In the genomic region with DNA sequence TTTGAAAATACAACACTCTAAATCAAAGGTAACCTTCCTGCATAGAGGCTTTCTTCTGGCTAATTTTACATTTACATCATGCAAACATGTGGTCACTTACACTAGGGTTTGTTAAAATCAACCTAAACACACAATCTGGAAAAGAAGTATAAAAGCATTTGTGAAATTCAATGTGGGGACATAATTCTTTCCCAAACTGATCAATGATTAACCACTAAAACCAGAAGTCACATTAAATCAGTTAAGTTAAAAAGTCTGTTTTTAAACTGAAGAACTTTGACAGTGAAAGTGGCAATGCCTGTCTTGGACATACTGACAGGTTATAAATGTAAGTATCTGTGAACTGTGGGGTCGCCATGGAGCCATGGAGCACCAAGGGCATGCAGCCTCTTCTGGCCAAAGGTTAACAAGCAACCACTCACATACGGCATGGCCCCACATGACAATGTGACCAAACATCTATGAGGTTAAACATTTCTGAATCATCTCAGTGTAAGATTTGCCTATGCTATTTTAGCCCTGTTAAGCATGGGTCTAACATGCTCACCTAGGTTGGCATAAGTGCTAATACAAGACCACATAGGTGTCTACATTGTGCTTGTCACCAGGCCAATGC, we compare ENCODE assay signal across 31 cellular contexts.
DNase-seq lines count a peak whose midpoint lies in the region; ATAC-seq, FAIRE-seq and TF ChIP-seq lines count a peak whose summit lies in the region.
"Had no signal": no experiment of that assay in that cellular context is flagged by ENCODE, and none has a peak within 500 bp of the region (broad histone marks: within the 10 kb centered on the region; RNA-seq: fewer than 3 reads in every experiment).

No MANE protein-coding gene starts in this region.

- DNase-seq in GM12865 (ENCODE audit: low read depth) = peak; percentile 8
- DNase-seq in RCC 7860 (ENCODE audit: low spot score) = peak; percentile 24
- peak; percentile 55 for DNase-seq in left lobe of liver (ENCODE audit: low spot score)
- no peak for DNase-seq in CD14-positive monocyte (ENCODE audit: low spot score)
- no peak for DNase-seq in MM.1S
- DNase-seq in NCI-H2107 (lab: John Stamatoyannopoulos, UW) = no peak
- DNase-seq: activated B cell treated with CpG ODN at 0.5 μM for 24 hours; activated CD4-positive, alpha-beta T cell treated with anti-CD3 and anti-CD28 coated beads, Interleukin-2, amount 50 U/mL, for 1 hour; activated CD8-positive, alpha-beta memory T cell treated with anti-CD3 and anti-CD28 coated beads, Interleukin-2, amount 10 ng/mL, durations not matched to agents 7 days and 5 days; activated naive CD4-positive, alpha-beta T cell treated with anti-CD3 and anti-CD28 coated beads, Interleukin-2, amount 10 ng/mL, durations not matched to agents 7 days and 5 days; amygdala; BE2C; glutamatergic neuron; NCI-H1105 treated with DMSO at 0.1 percent for 48 hours; NCI-H2081 treated with DMSO at 0.1 percent for 48 hours; NCI-H82; nephron progenitor cell; retina; RPMI8226; small intestine; stimulated activated CD4-positive, alpha-beta T cell treated with anti-CD3 and anti-CD28 coated beads, Interleukin-1b, Interleukin-23, amount 100 ng/mL, for 48 hours; stimulated activated CD8-positive, alpha-beta memory T cell treated with anti-CD3 and anti-CD28 coated beads, Interleukin-4, amount 100 ng/mL, for 48 hours; stomach; T-helper 1 cell; tibial artery had no signal

- H3K9me2 ChIP-seq in MM.1S (replicated peaks; ENCODE audit: insufficient read depth, low read length) = no peaks in the 10 kb centered on the region

- no peak overlapping the region for H2AFZ ChIP-seq in MM.1S (ENCODE audit: low read length)

- H3K36me3 ChIP-seq in MM.1S (replicated peaks; ENCODE audit: insufficient read depth, low read length) = no peaks in the 10 kb centered on the region
- H3K36me3 ChIP-seq: BE2C, HAP-1, stomach, tibial artery had no signal

- H3K36me3 Mint-ChIP-seq in CD14-positive monocyte = no peaks in the 10 kb centered on the region
- H3K36me3 Mint-ChIP-seq: activated naive CD4-positive, alpha-beta T cell treated with anti-CD3 and anti-CD28 coated beads, Interleukin-2, amount 10 ng/mL, durations not matched to agents 7 days and 5 days had no signal

- H3K27ac ChIP-seq in MM.1S (ENCODE audit: low read length) = no peak overlapping the region
- H3K27ac ChIP-seq: stomach, tibial artery had no signal

- H3K4me1 Mint-ChIP-seq in CD14-positive monocyte = peaks cover 2% of the 10 kb centered on the region
- H3K4me1 Mint-ChIP-seq: activated CD8-positive, alpha-beta memory T cell treated with anti-CD3 and anti-CD28 coated beads, Interleukin-2, amount 10 ng/mL, durations not matched to agents 7 days and 5 days; activated naive CD4-positive, alpha-beta T cell treated with anti-CD3 and anti-CD28 coated beads, Interleukin-2, amount 10 ng/mL, durations not matched to agents 7 days and 5 days had no signal

- H3K9me3 Mint-ChIP-seq in CD14-positive monocyte = peaks cover 9 to 24% (median 13%) of the 10 kb centered on the region in 7 donors

- H3K27me3 Mint-ChIP-seq in CD14-positive monocyte (ENCODE audit: low read depth in 3 of 3) = peaks cover 0 to 2% (median 0%) of the 10 kb centered on the region in 3 donors
- H3K27me3 Mint-ChIP-seq: activated B cell treated with CpG ODN at 0.5 μM for 24 hours; activated CD8-positive, alpha-beta memory T cell treated with anti-CD3 and anti-CD28 coated beads, Interleukin-2, amount 10 ng/mL, durations not matched to agents 7 days and 5 days; activated naive CD4-positive, alpha-beta T cell treated with anti-CD3 and anti-CD28 coated beads, Interleukin-2, amount 10 ng/mL, durations not matched to agents 7 days and 5 days had no signal

- H3K4me3 Mint-ChIP-seq in CD14-positive monocyte = no peak overlapping the region
- H3K4me3 Mint-ChIP-seq: activated B cell treated with CpG ODN at 0.5 μM for 24 hours; activated CD8-positive, alpha-beta memory T cell treated with anti-CD3 and anti-CD28 coated beads, Interleukin-2, amount 10 ng/mL, durations not matched to agents 7 days and 5 days; activated naive CD4-positive, alpha-beta T cell treated with anti-CD3 and anti-CD28 coated beads, Interleukin-2, amount 10 ng/mL, durations not matched to agents 7 days and 5 days; activated T-helper 1 cell treated with anti-CD3 and anti-CD28 coated beads, Interleukin-12 subunit alpha, Interleukin-12 subunit beta, Interleukin-2, Interleukin-4 antibody, amounts not matched to agents 30 ng/mL and 10 ng/mL and 1 ng/mL, durations not matched to agents 14 hours and 24 hours and 36 hours; nephron progenitor cell had no signal

- peak; percentile 64 for ATAC-seq in GM21619 (IDR thresholded peaks at IDR 0.05; ENCODE audit: unreplicated experiment)
- ATAC-seq in left lobe of liver = peak; percentile 93
- ATAC-seq in HG02970 (IDR thresholded peaks at IDR 0.05; ENCODE audit: low FRiP score, unreplicated experiment) = no peak
- ATAC-seq: activated CD8-positive, alpha-beta memory T cell treated with anti-CD3 and anti-CD28 coated beads, Interleukin-2, amount 10 ng/mL, durations not matched to agents 7 days and 5 days had no signal

- H3K27ac Mint-ChIP-seq in CD14-positive monocyte = no peak overlapping the region
- H3K27ac Mint-ChIP-seq: activated B cell treated with CpG ODN at 0.5 μM for 24 hours; activated CD8-positive, alpha-beta memory T cell treated with anti-CD3 and anti-CD28 coated beads, Interleukin-2, amount 10 ng/mL, durations not matched to agents 7 days and 5 days; activated naive CD4-positive, alpha-beta T cell treated with anti-CD3 and anti-CD28 coated beads, Interleukin-2, amount 10 ng/mL, durations not matched to agents 7 days and 5 days; activated T-helper 1 cell treated with anti-CD3 and anti-CD28 coated beads, Interleukin-12 subunit alpha, Interleukin-12 subunit beta, Interleukin-2, Interleukin-4 antibody, amounts not matched to agents 30 ng/mL and 10 ng/mL and 1 ng/mL, durations not matched to agents 14 hours and 24 hours and 36 hours; nephron progenitor cell had no signal

- H4K20me1 ChIP-seq in MM.1S (ENCODE audit: insufficient read depth, low read length) = no peaks in the 10 kb centered on the region

- H3K4me2 ChIP-seq in MM.1S (ENCODE audit: low read depth, low read length) = no peak overlapping the region

- no peaks in the 10 kb centered on the region for H3F3A ChIP-seq in MM.1S (ENCODE audit: insufficient read depth, low read length)

- FAIRE-seq in RCC 7860 (lab: Jason Lieb, UNC) = peak; percentile 56
- FAIRE-seq: G401.6, keratinocyte, small intestine had no signal

- H3K9ac ChIP-seq in MM.1S (ENCODE audit: low read length) = no peak overlapping the region

- intact Hi-C loops in CD14-positive monocyte (cut with micrococcal nuclease) = no loop called here

- H3K9me3 ChIP-seq in MM.1S (replicated peaks; ENCODE audit: insufficient read depth, low read length) = no peaks in the 10 kb centered on the region
- H3K9me3 ChIP-seq: BE2C, HAP-1 had no signal

- no peaks in the 10 kb centered on the region for H3K79me2 ChIP-seq in MM.1S (ENCODE audit: low read length)

- no peak overlapping the region for H3K4me3 ChIP-seq in GM12865 (ENCODE audit: low read depth, low read length)
- H3K4me3 ChIP-seq in MM.1S (ENCODE audit: low read length) = no peak overlapping the region
- H3K4me3 ChIP-seq: HAP-1, stomach, tibial artery had no signal

- H3K27me3 ChIP-seq in MM.1S (replicated peaks; ENCODE audit: insufficient read depth, low read length) = no peaks in the 10 kb centered on the region
- H3K27me3 ChIP-seq: BE2C, stomach, tibial artery had no signal

- no peak for TF ChIP-seq CTCF in GM12865 (IDR thresholded peaks at IDR 0.05; ENCODE audit: insufficient read depth, low read depth, low read length, missing control alignments)
- TF ChIP-seq CTCF in CD14-positive monocyte (IDR thresholded peaks at IDR 0.05) = no peak
- TF ChIP-seq CTCF in MM.1S (IDR thresholded peaks at IDR 0.05; ENCODE audit: low read length) = no peak

- no peaks in the 10 kb centered on the region for H3K4me1 ChIP-seq in MM.1S (ENCODE audit: low read length)
- H3K4me1 ChIP-seq: BE2C, HAP-1, stomach, tibial artery had no signal

Comparison
In these comparisons a context has a peak if more than half of its experiments do, and no peak if none do; other contexts are left out.
1. DNase-seq: peak in GM12865 (single experiment), RCC 7860 (single experiment) and left lobe of liver (single experiment); none in CD14-positive monocyte (single experiment), MM.1S (single experiment) and NCI-H2107 (single experiment).